Comparison of ENCODE assay signal across 26 cellular contexts in genomic region chr20:43560974-43561373, GRCh38. TPM values are rescaled to one million over a fixed set of nuclear protein-coding genes. Genes with fewer than 3 reads are reported as not detected.
"Had no signal": no experiment of that assay in that cellular context is flagged by ENCODE, and none has a peak within 500 bp of the region (broad histone marks: within the 10 kb centered on the region; RNA-seq: fewer than 3 reads in every experiment).

No MANE protein-coding gene starts in this region.

- H3K9me3 Mint-ChIP-seq: activated T-cell treated with anti-CD3 and anti-CD28 coated beads, Interleukin-2, amount 50 U/mL, for 24 hours; activated T-helper 2 cell treated with anti-CD3 and anti-CD28 coated beads, Interferon-gamma antibody, Interleukin-2, Interleukin-4, amounts not matched to agents 10 μg/mL and 5 μg/mL and 100 μg/mL, durations not matched to agents 14 hours and 24 hours and 36 hours; central memory CD8-positive, alpha-beta T cell; endodermal cell; immature natural killer cell; neural crest cell; T-helper 1 cell treated with Interleukin-12 subunit alpha and Interleukin-12 subunit beta and Interleukin-4 antibody, amounts not matched to agents 30 μg/mL and 1 μg/mL, for 36 hours; type B pancreatic cell; WTC11 had no signal

- H3K4me1 ChIP-seq: ascending aorta, colonic mucosa had no signal

- H3K27me3 Mint-ChIP-seq: activated naive CD8-positive, alpha-beta T cell; activated T-cell treated with anti-CD3 and anti-CD28 coated beads, Interleukin-2, amount 50 U/mL, for 24 hours; central memory CD8-positive, alpha-beta T cell; type B pancreatic cell had no signal

- H3K27ac Mint-ChIP-seq: activated naive CD8-positive, alpha-beta T cell; activated T-cell treated with anti-CD3 and anti-CD28 coated beads, Interleukin-2, amount 50 U/mL, for 24 hours; activated T-helper 2 cell treated with anti-CD3 and anti-CD28 coated beads, Interferon-gamma antibody, Interleukin-2, Interleukin-4, amounts not matched to agents 10 μg/mL and 5 μg/mL and 100 μg/mL, durations not matched to agents 14 hours and 24 hours and 36 hours; endodermal cell; immature natural killer cell; T-helper 1 cell treated with Interleukin-12 subunit alpha and Interleukin-12 subunit beta and Interleukin-4 antibody, amounts not matched to agents 30 μg/mL and 1 μg/mL, for 36 hours; type B pancreatic cell; WTC11 had no signal

- H3K9me3 ChIP-seq: adrenal gland, ascending aorta, colonic mucosa, testis had no signal

- H3K4me3 ChIP-seq: adrenal gland, ascending aorta, dorsolateral prefrontal cortex, testis had no signal

- H3K36me3 ChIP-seq: adrenal gland, ascending aorta, brain microvascular endothelial cell, colonic mucosa had no signal

- H3K4me1 Mint-ChIP-seq: central memory CD8-positive, alpha-beta T cell; immature natural killer cell; neural crest cell had no signal

- H3K4me3 Mint-ChIP-seq: activated naive CD8-positive, alpha-beta T cell; activated T-cell treated with anti-CD3 and anti-CD28 coated beads, Interleukin-2, amount 50 U/mL, for 24 hours; central memory CD8-positive, alpha-beta T cell; endodermal cell; immature natural killer cell; neural crest cell; T-helper 1 cell treated with Interleukin-12 subunit alpha and Interleukin-12 subunit beta and Interleukin-4 antibody, amounts not matched to agents 30 μg/mL and 1 μg/mL, for 36 hours; type B pancreatic cell; WTC11 had no signal

- DNase-seq: activated CD4-positive, alpha-beta T cell treated with anti-CD3 and anti-CD28 coated beads, Interleukin-2, amount 50 U/mL, for 4 hours; activated CD8-positive, alpha-beta memory T cell treated with anti-CD3 and anti-CD28 coated beads for 24 hours; activated CD8-positive, alpha-beta memory T cell treated with anti-CD3 and anti-CD28 coated beads, Interleukin-2, amount 50 U/mL, for 4 hours; activated naive CD4-positive, alpha-beta T cell; activated T-cell treated with anti-CD3 and anti-CD28 coated beads, Interleukin-2, amount 50 U/mL, for 24 hours; adrenal gland; brain microvascular endothelial cell; colonic mucosa; dorsolateral prefrontal cortex; endodermal cell; immature natural killer cell; left ventricle myocardium superior; occipital lobe; retina; stimulated activated CD4-positive, alpha-beta T cell treated with anti-CD3 and anti-CD28 coated beads, Interleukin-12 subunit alpha, Interleukin-12 subunit beta, amount 100 ng/mL, for 4 hours; stimulated activated CD4-positive, alpha-beta T cell treated with anti-CD3 and anti-CD28 coated beads, Interleukin-4, amount 100 ng/mL, for 4 hours; T1000; testis had no signal

- ATAC-seq: left ventricle myocardium superior, WTC11 had no signal

- H3K27me3 ChIP-seq: adrenal gland, ascending aorta, brain microvascular endothelial cell, colonic mucosa, dorsolateral prefrontal cortex, testis had no signal

- H3K27ac ChIP-seq: adrenal gland, ascending aorta, brain microvascular endothelial cell, colonic mucosa, dorsolateral prefrontal cortex, testis had no signal

RNA-seq across cellular contexts. Expression of gene SGK2, which starts 2.1 kb away (rescaled TPM):
- total RNA-seq: occipital lobe had no signal
- polyA plus RNA-seq: immature natural killer cell had no signal
